8 cellular contexts compared by ENCODE assay signal in genomic region chr14:67360469-67361206, GRCh38. TPM values are rescaled to one million over a fixed set of nuclear protein-coding genes. Genes with fewer than 3 reads are reported as not detected.
A peak's percentile ranks its signal among the peaks of the same experiment; 100 is the strongest.
DNase-seq lines count a peak whose midpoint lies in the region; ATAC-seq and TF ChIP-seq lines count a peak whose summit lies in the region.

No MANE protein-coding gene starts in this region.

- H3K27me3 ChIP-seq in hepatocyte: no peaks in the 10 kb centered on the region

- H3K27ac ChIP-seq in hepatocyte: peak overlapping the region; percentile 94

- CTCF ChIA-PET in activated CD4-positive, alpha-beta T cell treated with anti-CD3 and anti-CD28 coated beads for 36 hours (lab: Charles Lee): interaction anchor here (0.6 to 2.6 kb wide), 14 partner anchors 8 to 853 kb away, joined by 3 to 19 read pairs (median 3); partner anchors contain the start of gene GPHN
- CTCF ChIA-PET in activated naive CD4-positive, alpha-beta T cell treated with anti-CD3 and anti-CD28 coated beads, Interleukin-2, amount 10 ng/mL, durations not matched to agents 7 days and 5 days (lab: Charles Lee): interaction anchor here (0.6 to 2.1 kb wide), 11 partner anchors 8 to 1001 kb away, joined by 3 to 13 read pairs (median 5); partner anchors contain the start of gene ZFYVE26

- ATAC-seq in activated CD4-positive, alpha-beta T cell treated with anti-CD3 and anti-CD28 coated beads for 36 hours: peak; percentile 20
- peak; percentile 20 for ATAC-seq in HG03159 (IDR thresholded peaks at IDR 0.05; ENCODE audit: unreplicated experiment)
- ATAC-seq in stimulated activated memory B cell treated with anti-CD40 and anti-IgM and Interleukin-4, amounts not matched to agents 10 μg/mL and 1 μg/mL and 100 μg/mL, for 72 hours: peak; percentile 52

- H3K4me3 Mint-ChIP-seq in activated CD4-positive, alpha-beta T cell treated with anti-CD3 and anti-CD28 coated beads for 36 hours: peak overlapping the region; percentile 98
- peak overlapping the region; percentile 97 for H3K4me3 Mint-ChIP-seq in activated naive CD4-positive, alpha-beta T cell treated with anti-CD3 and anti-CD28 coated beads, Interleukin-2, amount 10 ng/mL, durations not matched to agents 7 days and 5 days
- H3K4me3 Mint-ChIP-seq in stimulated activated memory B cell treated with anti-CD40 and anti-IgM and Interleukin-4, amounts not matched to agents 10 μg/mL and 1 μg/mL and 100 μg/mL, for 72 hours: peak overlapping the region; percentile 99

- H3K4me1 Mint-ChIP-seq in activated CD4-positive, alpha-beta T cell treated with anti-CD3 and anti-CD28 coated beads for 36 hours: peaks cover 62% of the 10 kb centered on the region
- H3K4me1 Mint-ChIP-seq in activated naive CD4-positive, alpha-beta T cell treated with anti-CD3 and anti-CD28 coated beads, Interleukin-2, amount 10 ng/mL, durations not matched to agents 7 days and 5 days: peaks cover 63% of the 10 kb centered on the region
- H3K4me1 Mint-ChIP-seq in stimulated activated memory B cell treated with anti-CD40 and anti-IgM and Interleukin-4, amounts not matched to agents 10 μg/mL and 1 μg/mL and 100 μg/mL, for 72 hours: peaks cover 46% of the 10 kb centered on the region

- H3K4me2 ChIP-seq in hepatocyte: peak overlapping the region; percentile 72

- H3K4me1 ChIP-seq in hepatocyte (ENCODE audit: insufficient read depth): peaks cover 30% of the 10 kb centered on the region

- DNase-seq in activated CD4-positive, alpha-beta T cell treated with anti-CD3 and anti-CD28 coated beads for 36 hours: no peak
- DNase-seq in activated CD4-positive, alpha-beta T cell treated with anti-CD3 and anti-CD28 coated beads, Interleukin-2, amount 50 U/mL, for 1 hour: no peak
- no peak for DNase-seq in activated naive CD4-positive, alpha-beta T cell treated with anti-CD3 and anti-CD28 coated beads, Interleukin-2, amount 10 ng/mL, durations not matched to agents 7 days and 5 days
- DNase-seq in hepatocyte (ENCODE audit: low spot score): no peak
- DNase-seq in GM20000 (ENCODE audit: low spot score): no peak
- no peak for DNase-seq in stimulated activated CD4-positive, alpha-beta T cell treated with anti-CD3 and anti-CD28 coated beads, Interleukin-15, amount 100 ng/mL, for 24 hours

- H2AFZ ChIP-seq in hepatocyte: peak overlapping the region; percentile 38

- no peaks in the 10 kb centered on the region for H3K9me2 ChIP-seq in hepatocyte (replicated peaks; ENCODE audit: insufficient read depth)

- no peaks in the 10 kb centered on the region for H3K9me3 ChIP-seq in hepatocyte (ENCODE audit: low read depth)

- no peaks in the 10 kb centered on the region for H3K9me3 Mint-ChIP-seq in activated CD4-positive, alpha-beta T cell treated with anti-CD3 and anti-CD28 coated beads for 36 hours (ENCODE audit: low read depth)
- no peaks in the 10 kb centered on the region for H3K9me3 Mint-ChIP-seq in activated naive CD4-positive, alpha-beta T cell treated with anti-CD3 and anti-CD28 coated beads, Interleukin-2, amount 10 ng/mL, durations not matched to agents 7 days and 5 days
- H3K9me3 Mint-ChIP-seq in stimulated activated memory B cell treated with anti-CD40 and anti-IgM and Interleukin-4, amounts not matched to agents 10 μg/mL and 1 μg/mL and 100 μg/mL, for 72 hours: no peaks in the 10 kb centered on the region

- POLR2A ChIA-PET in activated CD4-positive, alpha-beta T cell treated with anti-CD3 and anti-CD28 coated beads for 36 hours (lab: Charles Lee): interaction anchor here (0.8 to 1.2 kb wide), 4 partner anchors 9 to 456 kb away, joined by 3 to 13 read pairs (median 4); partner anchors contain the start of genes RDH11 and ZFYVE26

- H3K27ac Mint-ChIP-seq in activated CD4-positive, alpha-beta T cell treated with anti-CD3 and anti-CD28 coated beads for 36 hours: peak overlapping the region; percentile 98
- peak overlapping the region; percentile 95 for H3K27ac Mint-ChIP-seq in activated naive CD4-positive, alpha-beta T cell treated with anti-CD3 and anti-CD28 coated beads, Interleukin-2, amount 10 ng/mL, durations not matched to agents 7 days and 5 days
- peak overlapping the region; percentile 97 for H3K27ac Mint-ChIP-seq in stimulated activated memory B cell treated with anti-CD40 and anti-IgM and Interleukin-4, amounts not matched to agents 10 μg/mL and 1 μg/mL and 100 μg/mL, for 72 hours

- TF ChIP-seq CTCF in hepatocyte (IDR thresholded peaks at IDR 0.05; ENCODE audit: poor library complexity) (no peak), GM20000 (IDR thresholded peaks at IDR 0.05; ENCODE audit: extremely low read depth, missing control alignments) (no peak)

- H3K79me2 ChIP-seq in hepatocyte: peaks cover 87% of the 10 kb centered on the region

- H3K36me3 Mint-ChIP-seq in activated CD4-positive, alpha-beta T cell treated with anti-CD3 and anti-CD28 coated beads for 36 hours (ENCODE audit: low read depth): peaks cover 34% of the 10 kb centered on the region
- peaks cover 22% of the 10 kb centered on the region for H3K36me3 Mint-ChIP-seq in activated naive CD4-positive, alpha-beta T cell treated with anti-CD3 and anti-CD28 coated beads, Interleukin-2, amount 10 ng/mL, durations not matched to agents 7 days and 5 days
- peaks cover 18% of the 10 kb centered on the region for H3K36me3 Mint-ChIP-seq in stimulated activated memory B cell treated with anti-CD40 and anti-IgM and Interleukin-4, amounts not matched to agents 10 μg/mL and 1 μg/mL and 100 μg/mL, for 72 hours

- H3K36me3 ChIP-seq in hepatocyte (replicated peaks; ENCODE audit: insufficient read depth, low read depth): no peaks in the 10 kb centered on the region

- H3K27me3 Mint-ChIP-seq in activated CD4-positive, alpha-beta T cell treated with anti-CD3 and anti-CD28 coated beads for 36 hours: no peaks in the 10 kb centered on the region
- H3K27me3 Mint-ChIP-seq in activated naive CD4-positive, alpha-beta T cell treated with anti-CD3 and anti-CD28 coated beads, Interleukin-2, amount 10 ng/mL, durations not matched to agents 7 days and 5 days: no peaks in the 10 kb centered on the region
- H3K27me3 Mint-ChIP-seq in stimulated activated memory B cell treated with anti-CD40 and anti-IgM and Interleukin-4, amounts not matched to agents 10 μg/mL and 1 μg/mL and 100 μg/mL, for 72 hours: no peaks in the 10 kb centered on the region

- intact Hi-C loops in activated CD4-positive, alpha-beta T cell treated with anti-CD3 and anti-CD28 coated beads for 36 hours (cut with DNase I, micrococcal nuclease): loop anchor here (1.0 to 10.0 kb wide), 7 partner anchors 13 to 853 kb away; partner anchors contain the start of genes VTI1B (in 2 of the 2), ZFYVE26 (in 2 of the 2), ARG2 (in 1 of the 2) and RDH11 (in 1 of the 2)

- peak overlapping the region; percentile 48 for H3K4me3 ChIP-seq in hepatocyte

- H4K20me1 ChIP-seq in hepatocyte (ENCODE audit: insufficient read depth, poor library complexity, severe bottlenecking): peaks cover 8% of the 10 kb centered on the region

- 5% methylated on average over 34 of the region's 34 CpGs for WGBS in hepatocyte (ENCODE audit: low lambda C conversion rate, missing lambda C conversion rate)

RNA-seq across cellular contexts. Expression of gene EIF2S1, which starts 0.5 kb away (rescaled TPM):
- 100 to 1,000 TPM; 212 to 233 TPM for total RNA-seq in activated CD4-positive, alpha-beta T cell treated with anti-CD3 and anti-CD28 coated beads for 36 hours
- total RNA-seq in hepatocyte: 106 and 108 TPM in 2 replicates
- 109 and 123 TPM in 2 replicates for polyA plus RNA-seq in hepatocyte

RNA-seq across cellular contexts. Expression of gene ATP6V1D, which starts 1.0 kb away (rescaled TPM):
- 10 to 100 TPM; 23.3 to 26.7 TPM for total RNA-seq in activated CD4-positive, alpha-beta T cell treated with anti-CD3 and anti-CD28 coated beads for 36 hours
- 86.7 and 95.5 TPM in 2 replicates for total RNA-seq in hepatocyte
- 132 and 145 TPM in 2 replicates for polyA plus RNA-seq in hepatocyte

RNA-seq across cellular contexts. Expression of gene PLEK2, which starts 51.3 kb away (rescaled TPM):
- total RNA-seq in activated CD4-positive, alpha-beta T cell treated with anti-CD3 and anti-CD28 coated beads for 36 hours: 1 to 10 TPM; 2.9 to 5.1 TPM
- 4.8 and 5.1 TPM in 2 replicates for total RNA-seq in hepatocyte
- polyA plus RNA-seq in hepatocyte: 14.6 and 16.5 TPM in 2 replicates
